In genomic region chr5:160097981-160098380, GRCh38 we compare ENCODE assay signal across 24 cellular contexts. TPM values are rescaled to one million over a fixed set of nuclear protein-coding genes. Genes with fewer than 3 reads are reported as not detected.
DNase-seq lines count a peak whose midpoint lies in the region; ATAC-seq, FAIRE-seq and TF ChIP-seq lines count a peak whose summit lies in the region.
"Had no signal": no experiment of that assay in that cellular context is flagged by ENCODE, and none has a peak within 500 bp of the region (broad histone marks: within the 10 kb centered on the region; RNA-seq: fewer than 3 reads in every experiment).

No MANE protein-coding gene starts in this region.

- intact Hi-C loops in HepG2 (cut with micrococcal nuclease; ENCODE audit: unreplicated experiment) (no loop called here), right lobe of liver (cut with DNase I) (no loop called here)

- no peak overlapping the region for H3K4me3 ChIP-seq in HepG2 (replicated peaks in 1 of 3; ENCODE audit: insufficient read depth in 1 of 3, low read depth in 2 of 3, low read length in 3 of 3)
- H3K4me3 ChIP-seq in right lobe of liver, result no peak overlapping the region
- H3K4me3 ChIP-seq in fibroblast of the aortic adventitia (ENCODE audit: low read depth, low read length), result no peak overlapping the region
- H3K4me3 ChIP-seq in effector memory CD4-positive, alpha-beta T cell (ENCODE audit: insufficient read depth, low read depth, low read length, poor library complexity, severe bottlenecking), result no peak overlapping the region
- H3K4me3 ChIP-seq: adrenal gland, lower lobe of right lung, prostate gland, upper lobe of left lung had no signal

- 96% methylated on average over 4 of the region's 4 CpGs for WGBS in HepG2 (ENCODE audit: low lambda C conversion rate)
- WGBS in right lobe of liver (ENCODE audit: insufficient coverage, low coverage, low lambda C conversion rate, missing lambda C conversion rate), result 67% methylated on average over 4 of the region's 4 CpGs

- POLR2A ChIA-PET in HepG2 (lab: Yijun Ruan, JAX), result no interaction called here

- peaks cover 2% of the 10 kb centered on the region for H3K79me2 ChIP-seq in HepG2 (ENCODE audit: insufficient read depth, low read length)

- TF ChIP-seq CTCF in HepG2 (CRISPR knock-in tag; IDR thresholded peaks at IDR 0.05), result no peak
- TF ChIP-seq CTCF in right lobe of liver (IDR thresholded peaks at IDR 0.05), result no peak
- no peak for TF ChIP-seq CTCF in fibroblast of the aortic adventitia (IDR thresholded peaks at IDR 0.05; ENCODE audit: insufficient read depth, low read length)

- FAIRE-seq in HepG2 (lab: Jason Lieb, UNC), result no peak
- FAIRE-seq: endometrium, GM12892 had no signal

- H3K27ac ChIP-seq in HepG2 (ENCODE audit: extremely low read length, insufficient read depth, low read length), result no peak overlapping the region
- no peak overlapping the region for H3K27ac ChIP-seq in right lobe of liver
- no peak overlapping the region for H3K27ac ChIP-seq in effector memory CD4-positive, alpha-beta T cell (ENCODE audit: insufficient read depth, low read length, poor library complexity, severe bottlenecking)
- H3K27ac ChIP-seq: adrenal gland, lower lobe of right lung, prostate gland, upper lobe of left lung, VCaP had no signal

- TF ChIP-seq POLR2A in HepG2 (IDR thresholded peaks at IDR 0.05; ENCODE audit: insufficient read depth in 1 of 2, low read depth in 2 of 2, low read length in 2 of 2) (no peak), right lobe of liver (IDR thresholded peaks at IDR 0.05) (no peak)

- no peak for TF ChIP-seq EP300 in HepG2 (IDR thresholded peaks at IDR 0.05; ENCODE audit: low read depth in 2 of 2, low read length in 2 of 2)
- no peak for TF ChIP-seq EP300 in HepG2 (CRISPR knock-in tag; IDR thresholded peaks at IDR 0.05; ENCODE audit: borderline replicate concordance)

- H2AFZ ChIP-seq in HepG2 (ENCODE audit: low read length), result no peak overlapping the region

- H3K9me3 ChIP-seq in HepG2 (ENCODE audit: low read length), result no peaks in the 10 kb centered on the region
- H3K9me3 ChIP-seq in right lobe of liver, result no peaks in the 10 kb centered on the region
- no peaks in the 10 kb centered on the region for H3K9me3 ChIP-seq in effector memory CD4-positive, alpha-beta T cell (ENCODE audit: control insufficient read depth, low read length)
- H3K9me3 ChIP-seq: adrenal gland, lower lobe of right lung, prostate gland, upper lobe of left lung had no signal

- no TSS peak for BruUV-seq in HepG2 (replicated peaks; lab: Mats Ljungman, UMichigan)

- no peak overlapping the region for H3K4me2 ChIP-seq in HepG2 (ENCODE audit: low read depth, low read length)

- in situ Hi-C loops in HepG2 (cut with HindIII; ENCODE audit: extremely low pct_ligation_motif_present, low pct_unique_long_range_greater_than_20kb), result no loop called here

- H3K36me3 ChIP-seq in HepG2 (replicated peaks in 1 of 2; ENCODE audit: control insufficient read depth in 1 of 2, insufficient read depth in 2 of 2, low read length in 2 of 2) (peaks cover 3 to 16% of the 10 kb centered on the region in 2 experiments; a peak in 4 of 5 replicates), right lobe of liver (peaks cover 0 to 10% (median 4%) of the 10 kb centered on the region in 4 donors)
- H3K36me3 ChIP-seq in effector memory CD4-positive, alpha-beta T cell (ENCODE audit: control insufficient read depth, insufficient read depth, low read length), result peaks cover 16% of the 10 kb centered on the region
- H3K36me3 ChIP-seq: prostate gland had no signal

- ATAC-seq in HepG2 (no peak), right lobe of liver (no peak), GM18517 (IDR thresholded peaks at IDR 0.05; ENCODE audit: unreplicated experiment) (no peak), esophagus mucosa (no peak)
- ATAC-seq: activated CD8-positive, alpha-beta T cell treated with anti-CD3 and anti-CD28 coated beads for 36 hours; activated T-cell treated with anti-CD3 and anti-CD28 coated beads, Interleukin-2, amount 50 U/mL, for 72 hours; naive thymus-derived CD8-positive, alpha-beta T cell had no signal

- no peak overlapping the region for H3K9ac ChIP-seq in HepG2 (ENCODE audit: insufficient read depth, low read depth, low read length)

- H3K4me1 ChIP-seq in HepG2 (ENCODE audit: insufficient read depth, low read length) (no peaks in the 10 kb centered on the region), right lobe of liver (no peaks in the 10 kb centered on the region)
- H3K4me1 ChIP-seq in effector memory CD4-positive, alpha-beta T cell (ENCODE audit: control insufficient read depth, insufficient read depth, low read length, poor library complexity, severe bottlenecking), result no peaks in the 10 kb centered on the region
- H3K4me1 ChIP-seq: prostate gland had no signal

- DNase-seq in HepG2 (ENCODE audit: low spot score) (no peak), right lobe of liver (no peak), SIG-M5 (lab: John Stamatoyannopoulos, UW) (peak; percentile 43), fibroblast of the aortic adventitia (ENCODE audit: low read depth) (peak; percentile 31), hypothalamus (lab: John Stamatoyannopoulos, UW) (no peak)
- DNase-seq in effector memory CD4-positive, alpha-beta T cell, result no peak
- DNase-seq: 8988T; activated CD8-positive, alpha-beta T cell treated with anti-CD3 and anti-CD28 coated beads for 36 hours; activated T-cell treated with anti-CD3 and anti-CD28 coated beads, Interleukin-2, amount 50 U/mL, for 72 hours; adrenal gland; CD8-positive, alpha-beta memory T cell; lower lobe of right lung; naive thymus-derived CD8-positive, alpha-beta T cell; NCI-H2029 treated with DMSO at 0.1 percent for 48 hours; NCI-H524; RPMI8226; stimulated activated naive CD4-positive, alpha-beta T cell treated with Interleukin-2 at 50 U/mL for 16 hours; upper lobe of left lung had no signal

- H3K27me3 ChIP-seq in HepG2 (ENCODE audit: control insufficient read depth in 1 of 2, insufficient read depth in 2 of 2, low read length in 2 of 2) (no peaks in the 10 kb centered on the region), right lobe of liver (no peaks in the 10 kb centered on the region)
- no peaks in the 10 kb centered on the region for H3K27me3 ChIP-seq in effector memory CD4-positive, alpha-beta T cell (replicated peaks; ENCODE audit: control insufficient read depth, insufficient read depth, low read length, poor library complexity, severe bottlenecking)
- H3K27me3 ChIP-seq: adrenal gland, upper lobe of left lung had no signal

- no peaks in the 10 kb centered on the region for H4K20me1 ChIP-seq in HepG2 (ENCODE audit: insufficient read depth, low read length)

- CTCF ChIA-PET in HepG2 (lab: Yijun Ruan, JAX; ENCODE audit: low intra/inter-chr PET ratio, low total read pairs), result no interaction called here

- TF ChIP-seq RAD21 in HepG2 (CRISPR knock-in tag; IDR thresholded peaks at IDR 0.05), result no peak

TF ChIP-seq in HepG2, 621 proteins besides CTCF, POLR2A, EP300 and RAD21:
- TF ChIP-seq ARNTL (CRISPR knock-in tag; IDR thresholded peaks at IDR 0.05), result no peak
- no peak for TF ChIP-seq SALL2 (CRISPR knock-in tag; IDR thresholded peaks at IDR 0.05)
- no peak for TF ChIP-seq ZNF501 (CRISPR knock-in tag; IDR thresholded peaks at IDR 0.05)
- TF ChIP-seq ZBTB2 (CRISPR knock-in tag; IDR thresholded peaks at IDR 0.05; ENCODE audit: low read depth), result no peak
- TF ChIP-seq CEBPB (IDR thresholded peaks at IDR 0.05; ENCODE audit: borderline replicate concordance, low read depth, low read length), result peak; percentile 55

RNA-seq across cellular contexts. Expression of gene PWWP2A, which starts 21.3 kb away (rescaled TPM):
- total RNA-seq in HepG2 (2016; rRNA removed; fragmentation: Illumina TruSeq; extraction: Trizol) (16.9 and 23.9 TPM in 2 replicates), right lobe of liver (10 to 100 TPM in 3 of 6 experiments, 1 to 10 TPM in 3; 7.4 to 11.8 (median 9.6) TPM), fibroblast of the aortic adventitia (ENCODE audit: low replicate concordance) (24.3 and 45.1 TPM in 2 replicates), esophagus mucosa (9.6 TPM)
- total RNA-seq in HepG2 (2016; cell fraction: cytosol; rRNA removed; fragmentation: Illumina TruSeq; extraction: Trizol; ENCODE audit: low read depth), result 6.1 and 9.3 TPM in 2 replicates
- 17.5 and 18.4 TPM in 2 replicates for total RNA-seq in HepG2 (2016; cell fraction: insoluble cytoplasmic fraction; rRNA removed; fragmentation: Illumina TruSeq; extraction: Trizol)
- 8.8 and 11.2 TPM in 2 replicates for total RNA-seq in HepG2 (2016; cell fraction: membrane; rRNA removed; fragmentation: Illumina TruSeq; extraction: Trizol)
- total RNA-seq in HepG2 (2016; cell fraction: nucleus; rRNA removed; fragmentation: Illumina TruSeq; extraction: Trizol), result 15.6 and 18.9 TPM in 2 replicates
- 5.0 and 7.3 TPM in 2 replicates for polyA plus RNA-seq in HepG2 (2011; rRNA removed)
- polyA plus RNA-seq in HepG2 (2011; cell fraction: cytosol; rRNA removed), result 3.7 and 4.1 TPM in 2 replicates
- polyA plus RNA-seq in HepG2 (2011; cell fraction: nucleus; rRNA removed), result 4.2 and 5.2 TPM in 2 replicates
- polyA plus RNA-seq in HepG2 (2012), result 7.9 and 8.8 TPM in 2 replicates
- 0.55 and 0.70 TPM in 2 replicates for polyA plus RNA-seq in HepG2 (2016; cell fraction: cytosol; fragmentation: Illumina TruSeq; extraction: Trizol; ENCODE audit: low read depth)
- 16.1 and 17.0 TPM in 2 replicates for polyA plus RNA-seq in HepG2 (2016; cell fraction: insoluble cytoplasmic fraction; fragmentation: Illumina TruSeq; extraction: Trizol; ENCODE audit: low read depth)
- 2.7 and 2.9 TPM in 2 replicates for polyA plus RNA-seq in HepG2 (2016; cell fraction: membrane; fragmentation: Illumina TruSeq; extraction: Trizol; ENCODE audit: low read depth)
- 21.8 and 26.9 TPM in 2 replicates for polyA plus RNA-seq in HepG2 (2016; cell fraction: nucleus; fragmentation: Illumina TruSeq; extraction: Trizol; ENCODE audit: insufficient read depth, low read depth)
- polyA minus RNA-seq in HepG2 (2011; rRNA and poly(A)+ RNA removed; ENCODE audit: low replicate concordance), result 8.6 and 19.9 TPM in 2 replicates
- polyA minus RNA-seq in HepG2 (2011; cell fraction: cytosol; rRNA and poly(A)+ RNA removed), result 4.2 and 6.6 TPM in 2 replicates
- 8.5 and 11.8 TPM in 2 replicates for polyA minus RNA-seq in HepG2 (2011; cell fraction: nucleus; rRNA and poly(A)+ RNA removed)

Comparison
In these comparisons a context has a peak if more than half of its experiments do, and no peak if none do; other contexts are left out.
1. DNase-seq: peak in SIG-M5 (single experiment) and fibroblast of the aortic adventitia (single experiment); none in HepG2 (single experiment), right lobe of liver (0 of 3), effector memory CD4-positive, alpha-beta T cell (0 of 3) and hypothalamus (0 of 51).